Comparison of ENCODE assay signal across 17 cellular contexts in genomic region chr12:94123127-94123526, GRCh38. TPM values are rescaled to one million over a fixed set of nuclear protein-coding genes. Genes with fewer than 3 reads are reported as not detected.
DNase-seq lines count a peak whose midpoint lies in the region; ATAC-seq, FAIRE-seq and TF ChIP-seq lines count a peak whose summit lies in the region.
"Had no signal": no experiment of that assay in that cellular context is flagged by ENCODE, and none has a peak within 500 bp of the region (broad histone marks: within the 10 kb centered on the region; RNA-seq: fewer than 3 reads in every experiment).

No MANE protein-coding gene starts in this region.

- TF ChIP-seq CTCF in right lobe of liver (IDR thresholded peaks at IDR 0.05) (no peak), HepG2 (CRISPR knock-in tag; IDR thresholded peaks at IDR 0.05) (no peak), GM12878 (IDR thresholded peaks at IDR 0.05 in 2 of 3, conservative IDR thresholded peaks at IDR 0.05 in 1 of 3; ENCODE audit: control insufficient read depth in 2 of 3, extremely low read depth in 1 of 3, insufficient read depth in 1 of 3, low read depth in 3 of 3, low read length in 3 of 3) (no peak)

- no peak overlapping the region for H3K9ac ChIP-seq in HepG2 (ENCODE audit: insufficient read depth, low read depth, low read length)
- H3K9ac ChIP-seq in GM12878 (ENCODE audit: control insufficient read depth, insufficient read depth, low read length): no peak overlapping the region

- intact Hi-C loops in right lobe of liver (cut with DNase I): no loop called here
- intact Hi-C loops in HepG2 (cut with micrococcal nuclease; ENCODE audit: unreplicated experiment): no loop called here
- intact Hi-C loops in GM12878 (cut with micrococcal nuclease; ENCODE audit: unreplicated experiment): no loop called here

- no peak for TF ChIP-seq POLR2A in right lobe of liver (IDR thresholded peaks at IDR 0.05)
- TF ChIP-seq POLR2A in HepG2 (IDR thresholded peaks at IDR 0.05; ENCODE audit: insufficient read depth in 1 of 2, low read depth in 2 of 2, low read length in 2 of 2): no peak
- TF ChIP-seq POLR2A in GM12878 (IDR thresholded peaks at IDR 0.05; ENCODE audit: low read depth, low read length): no peak

- H3K27ac ChIP-seq in right lobe of liver: no peak overlapping the region
- no peak overlapping the region for H3K27ac ChIP-seq in HepG2 (ENCODE audit: extremely low read length, insufficient read depth, low read length)
- no peak overlapping the region for H3K27ac ChIP-seq in GM12878 (ENCODE audit: control insufficient read depth, insufficient read depth)
- H3K27ac ChIP-seq: prostate gland, SJCRH30, thyroid gland had no signal

- H3K4me1 ChIP-seq in right lobe of liver (no peaks in the 10 kb centered on the region), HepG2 (ENCODE audit: insufficient read depth, low read length) (no peaks in the 10 kb centered on the region), GM12878 (ENCODE audit: control insufficient read depth, insufficient read depth, low read length) (peaks cover 6% of the 10 kb centered on the region; the same call in 1 of the 2 replicates)
- H3K4me1 ChIP-seq: prostate gland, SJCRH30, thyroid gland had no signal

- H3K4me2 ChIP-seq in HepG2 (ENCODE audit: low read depth, low read length) (no peak overlapping the region), GM12878 (ENCODE audit: control insufficient read depth, insufficient read depth) (no peak overlapping the region)

- FAIRE-seq in HepG2 (lab: Jason Lieb, UNC): no peak
- FAIRE-seq in GM12878 (lab: Jason Lieb, UNC): no peak

- TF ChIP-seq RAD21 in HepG2 (CRISPR knock-in tag; IDR thresholded peaks at IDR 0.05): no peak
- TF ChIP-seq RAD21 in GM12878 (IDR thresholded peaks at IDR 0.05; ENCODE audit: insufficient read depth, low read depth, low read length): no peak

- SMC1A ChIA-PET in GM12878 (lab: Charles Lee; ENCODE audit: uncharacterized antibody, unreplicated experiment): interaction anchor here (1.2 to 2.4 kb wide), 6 partner anchors 11 to 313 kb away, joined by 3 to 8 read pairs (median 4); no protein-coding TSS in a partner anchor

- ATAC-seq in right lobe of liver (peak in 3 of 4 donors; percentile 30 to 46 (median 39)), HepG2 (no peak), GM12878 (peak; percentile 79), HG02884 (IDR thresholded peaks at IDR 0.05; ENCODE audit: unreplicated experiment) (no peak), GM18870 (IDR thresholded peaks at IDR 0.05; ENCODE audit: unreplicated experiment) (no peak)
- ATAC-seq in stimulated activated naive CD8-positive, alpha-beta T cell treated with anti-CD3 and anti-CD28 coated beads, Interleukin-15, amount 100 ng/mL, for 72 hours: no peak
- ATAC-seq: HCT116 had no signal

- H3K9me3 ChIP-seq in right lobe of liver: no peaks in the 10 kb centered on the region
- no peaks in the 10 kb centered on the region for H3K9me3 ChIP-seq in HepG2 (ENCODE audit: low read length)
- H3K9me3 ChIP-seq in GM12878 (replicated peaks; ENCODE audit: control insufficient read depth, insufficient read depth, low read length): no peaks in the 10 kb centered on the region
- H3K9me3 ChIP-seq: heart right ventricle, prostate gland, SJCRH30, thyroid gland had no signal

- H2AFZ ChIP-seq in HepG2 (ENCODE audit: low read length) (no peak overlapping the region), GM12878 (ENCODE audit: control insufficient read depth, low read depth, low read length) (no peak overlapping the region)

- RAD21 ChIA-PET in GM12878 (lab: Charles Lee; ENCODE audit: unreplicated experiment): interaction anchor here (1.1 to 3.8 kb wide), 2 partner anchors 12 to 21 kb away, joined by 3 to 19 read pairs; no protein-coding TSS in a partner anchor

- in situ Hi-C loops in HepG2 (cut with HindIII; ENCODE audit: extremely low pct_ligation_motif_present, low pct_unique_long_range_greater_than_20kb) (no loop called here), GM12878 (cut with MboI) (no loop called here)

- no peaks in the 10 kb centered on the region for H3K27me3 Mint-ChIP-seq in stimulated activated naive CD8-positive, alpha-beta T cell treated with anti-CD3 and anti-CD28 coated beads, Interleukin-15, amount 100 ng/mL, for 72 hours

- H3K27me3 ChIP-seq in right lobe of liver: no peaks in the 10 kb centered on the region
- H3K27me3 ChIP-seq in HepG2 (ENCODE audit: control insufficient read depth in 1 of 2, insufficient read depth in 2 of 2, low read length in 2 of 2): peaks cover 0 to 12% of the 10 kb centered on the region in 2 experiments; a peak in 2 of 5 replicates
- H3K27me3 ChIP-seq in GM12878 (replicated peaks in 1 of 2; ENCODE audit: control insufficient read depth in 2 of 2, insufficient read depth in 2 of 2, low read length in 1 of 2): no peaks in the 10 kb centered on the region; a peak in 1 of 4 replicates
- H3K27me3 ChIP-seq: SJCRH30, thyroid gland had no signal

- peak overlapping the region; percentile 89 to 96 for H3K27ac Mint-ChIP-seq in stimulated activated naive CD8-positive, alpha-beta T cell treated with anti-CD3 and anti-CD28 coated beads, Interleukin-15, amount 100 ng/mL, for 72 hours

- peak overlapping the region in 1 of 2 donors; percentile 76 for H3K4me3 Mint-ChIP-seq in stimulated activated naive CD8-positive, alpha-beta T cell treated with anti-CD3 and anti-CD28 coated beads, Interleukin-15, amount 100 ng/mL, for 72 hours

- BruUV-seq in HepG2 (replicated peaks; lab: Mats Ljungman, UMichigan) (no TSS peak), GM12878 (replicated peaks; lab: Mats Ljungman, UMichigan) (no TSS peak)

- no peaks in the 10 kb centered on the region for H4K20me1 ChIP-seq in HepG2 (ENCODE audit: insufficient read depth, low read length)
- no peaks in the 10 kb centered on the region for H4K20me1 ChIP-seq in GM12878 (ENCODE audit: control insufficient read depth, insufficient read depth)

- CTCF ChIA-PET in HepG2 (lab: Yijun Ruan, JAX; ENCODE audit: low intra/inter-chr PET ratio, low total read pairs) (no interaction called here), GM12878 (lab: Yijun Ruan, JAX) (interaction anchor here (1.5 to 3.3 kb wide), 4 partner anchors 11 to 22 kb away, joined by 3 to 30 read pairs (median 14); no protein-coding TSS in a partner anchor)

- peaks cover 60% of the 10 kb centered on the region for H3K4me1 Mint-ChIP-seq in stimulated activated naive CD8-positive, alpha-beta T cell treated with anti-CD3 and anti-CD28 coated beads, Interleukin-15, amount 100 ng/mL, for 72 hours

- H3K36me3 ChIP-seq in right lobe of liver: no peaks in the 10 kb centered on the region
- no peaks in the 10 kb centered on the region for H3K36me3 ChIP-seq in HepG2 (replicated peaks in 1 of 2; ENCODE audit: control insufficient read depth in 1 of 2, insufficient read depth in 2 of 2, low read length in 2 of 2)
- no peaks in the 10 kb centered on the region for H3K36me3 ChIP-seq in GM12878 (ENCODE audit: control insufficient read depth in 2 of 2, insufficient read depth in 2 of 2, low read length in 1 of 2)
- H3K36me3 ChIP-seq: heart right ventricle, prostate gland, SJCRH30, thyroid gland had no signal

- no peak for DNase-seq in right lobe of liver
- no peak for DNase-seq in HepG2 (ENCODE audit: low spot score)
- DNase-seq in NOMO-1 (lab: John Stamatoyannopoulos, UW; ENCODE audit: unreplicated experiment in 2 of 2): peak; percentile 61 to 67
- no peak for DNase-seq in GM12878 (ENCODE audit: low read depth, low spot score)
- no peak for DNase-seq in stimulated activated naive CD8-positive, alpha-beta T cell treated with anti-CD3 and anti-CD28 coated beads, Interleukin-15, amount 100 ng/mL, for 72 hours
- no peak for DNase-seq in kidney tubule cell (ENCODE audit: low spot score)
- DNase-seq: cortex of kidney; heart right ventricle; NCI-H187; SJCRH30; stimulated activated CD4-positive, alpha-beta T cell treated with anti-CD3 and anti-CD28 coated beads, Interleukin-15, amount 100 ng/mL, for 24 hours; thyroid gland had no signal

- H3K9me3 Mint-ChIP-seq in stimulated activated naive CD8-positive, alpha-beta T cell treated with anti-CD3 and anti-CD28 coated beads, Interleukin-15, amount 100 ng/mL, for 72 hours: peaks cover 0 to 5% of the 10 kb centered on the region in 2 donors
- H3K9me3 Mint-ChIP-seq: activated T-helper 1 cell treated with anti-CD3 and anti-CD28 coated beads, Interleukin-12 subunit alpha, Interleukin-12 subunit beta, Interleukin-2, Interleukin-4 antibody, amounts not matched to agents 30 ng/mL and 10 ng/mL and 1 ng/mL, durations not matched to agents 14 hours and 24 hours and 36 hours had no signal

- POLR2A ChIA-PET in HepG2 (lab: Yijun Ruan, JAX): no interaction called here
- POLR2A ChIA-PET in GM12878 (lab: Charles Lee): no interaction called here

- H3K4me3 ChIP-seq in right lobe of liver (no peak overlapping the region), HepG2 (replicated peaks in 1 of 3; ENCODE audit: insufficient read depth in 1 of 3, low read depth in 2 of 3, low read length in 3 of 3) (no peak overlapping the region), GM12878 (no peak overlapping the region)
- H3K4me3 ChIP-seq: heart right ventricle, prostate gland, SJCRH30, thyroid gland had no signal

- H3K79me2 ChIP-seq in HepG2 (ENCODE audit: insufficient read depth, low read length) (no peaks in the 10 kb centered on the region), GM12878 (ENCODE audit: control insufficient read depth, insufficient read depth, low read length) (no peaks in the 10 kb centered on the region)

- TF ChIP-seq EP300 in HepG2 (IDR thresholded peaks at IDR 0.05; ENCODE audit: low read depth in 2 of 2, low read length in 2 of 2) (no peak), HepG2 (CRISPR knock-in tag; IDR thresholded peaks at IDR 0.05; ENCODE audit: borderline replicate concordance) (no peak), GM12878 (IDR thresholded peaks at IDR 0.05; ENCODE audit: borderline replicate concordance in 1 of 2, control insufficient read depth in 1 of 2, low read depth in 2 of 2, low read length in 2 of 2) (no peak)

- 48% methylated on average over 2 of the region's 2 CpGs for WGBS in right lobe of liver (ENCODE audit: insufficient coverage, low coverage, low lambda C conversion rate, missing lambda C conversion rate)
- WGBS in HepG2 (ENCODE audit: low lambda C conversion rate): 46% methylated on average over 2 of the region's 2 CpGs
- 95% methylated on average over 1 of the region's 2 CpGs for WGBS in GM12878 (ENCODE audit: insufficient coverage, insufficient replicate concordance, low lambda C conversion rate, missing lambda C conversion rate)

RNA-seq across cellular contexts. Expression of gene PLXNC1, which starts 25.2 kb away (rescaled TPM):
- 1 to 10 TPM; 1.6 to 7.0 (median 3.5) TPM for total RNA-seq in right lobe of liver
- 7.3 and 11.2 TPM in 2 replicates for total RNA-seq in HepG2 (2016; rRNA removed; fragmentation: Illumina TruSeq; extraction: Trizol)
- 8.1 and 9.0 TPM in 2 replicates for total RNA-seq in HepG2 (2016; cell fraction: cytosol; rRNA removed; fragmentation: Illumina TruSeq; extraction: Trizol; ENCODE audit: low read depth)
- total RNA-seq in HepG2 (2016; cell fraction: insoluble cytoplasmic fraction; rRNA removed; fragmentation: Illumina TruSeq; extraction: Trizol): 6.3 and 12.7 TPM in 2 replicates
- 2.8 and 3.1 TPM in 2 replicates for total RNA-seq in HepG2 (2016; cell fraction: membrane; rRNA removed; fragmentation: Illumina TruSeq; extraction: Trizol)
- 20.3 and 30.3 TPM in 2 replicates for total RNA-seq in HepG2 (2016; cell fraction: nucleus; rRNA removed; fragmentation: Illumina TruSeq; extraction: Trizol)
- 6.0 and 6.6 TPM in 2 replicates for polyA plus RNA-seq in HepG2 (2011; rRNA removed)
- 2.7 and 3.6 TPM in 2 replicates for polyA plus RNA-seq in HepG2 (2011; cell fraction: cytosol; rRNA removed)
- 13.0 and 16.5 TPM in 2 replicates for polyA plus RNA-seq in HepG2 (2011; cell fraction: nucleus; rRNA removed)
- polyA plus RNA-seq in HepG2 (2012): 4.8 and 5.2 TPM in 2 replicates
- 0.16 and 0.22 TPM in 2 replicates for polyA plus RNA-seq in HepG2 (2016; cell fraction: cytosol; fragmentation: Illumina TruSeq; extraction: Trizol; ENCODE audit: low read depth)
- 3.0 and 3.1 TPM in 2 replicates for polyA plus RNA-seq in HepG2 (2016; cell fraction: insoluble cytoplasmic fraction; fragmentation: Illumina TruSeq; extraction: Trizol; ENCODE audit: low read depth)
- polyA plus RNA-seq in HepG2 (2016; cell fraction: membrane; fragmentation: Illumina TruSeq; extraction: Trizol; ENCODE audit: low read depth): 0.32 and 0.63 TPM in 2 replicates
- 13.8 and 13.9 TPM in 2 replicates for polyA plus RNA-seq in HepG2 (2016; cell fraction: nucleus; fragmentation: Illumina TruSeq; extraction: Trizol; ENCODE audit: insufficient read depth, low read depth)
- 0.37 and 27.7 TPM in 2 replicates for polyA minus RNA-seq in HepG2 (2011; rRNA and poly(A)+ RNA removed; ENCODE audit: low replicate concordance)
- polyA minus RNA-seq in HepG2 (2011; cell fraction: cytosol; rRNA and poly(A)+ RNA removed): 6.3 and 6.7 TPM in 2 replicates
- polyA minus RNA-seq in HepG2 (2011; cell fraction: nucleus; rRNA and poly(A)+ RNA removed): 59.7 and 63.2 TPM in 2 replicates
- total RNA-seq in GM12878 (2013; cell fraction: nucleolus; rRNA removed): 343 and 360 TPM in 2 replicates
- 29.4 and 31.9 TPM in 2 replicates for total RNA-seq in GM12878 (2014; rRNA removed)
- total RNA-seq in GM12878 (2014; rRNA removed; fragmentation: Illumina TruSeq; extraction: Trizol): 34.6 and 34.8 TPM in 2 replicates
- total RNA-seq in GM12878 (2021): 35.2 and 36.4 TPM in 2 replicates
- polyA plus RNA-seq in GM12878 (2011; ENCODE audit: low read depth): 10.7 TPM
- 41.2 and 47.8 TPM in 2 replicates for polyA plus RNA-seq in GM12878 (2011; rRNA removed)
- polyA plus RNA-seq in GM12878 (2011; cell fraction: cytosol; rRNA removed): 20.9 and 21.4 TPM in 2 replicates
- polyA plus RNA-seq in GM12878 (2011; cell fraction: nucleus; rRNA removed): 52.1 and 55.5 TPM in 2 replicates
- 13.0 and 18.3 TPM in 2 replicates for polyA plus RNA-seq in GM12878 (2012)
- 29.5 and 33.2 TPM in 2 replicates for polyA plus RNA-seq in GM12878 (2014; fragmentation: Illumina TruSeq; extraction: Trizol)
- polyA plus RNA-seq in GM12878 (2014; fragmentation: Nextera tagmentation; extraction: Ambion mirVana): 1 to 10 TPM; 5.2 to 6.6 TPM
- 17.8 and 19.8 TPM in 2 replicates for polyA plus RNA-seq in GM12878 (2014; rRNA removed)
- 1 to 10 TPM; 6.3 to 8.6 TPM for polyA plus RNA-seq in GM12878 (2016; fragmentation: Nextera tagmentation; extraction: Ambion mirVana)
- 101 and 119 TPM in 2 replicates for polyA minus RNA-seq in GM12878 (2011; rRNA and poly(A)+ RNA removed)
- 21.5 and 24.2 TPM in 2 replicates for polyA minus RNA-seq in GM12878 (2011; cell fraction: cytosol; rRNA and poly(A)+ RNA removed)
- polyA minus RNA-seq in GM12878 (2011; cell fraction: nucleus; rRNA and poly(A)+ RNA removed): 88.5 and 139 TPM in 2 replicates

Comparison
In these comparisons a context has a peak if more than half of its experiments do, and no peak if none do; other contexts are left out.
1. ATAC-seq: peak in right lobe of liver (3 of 4) and GM12878 (single experiment); none in HepG2 (single experiment), stimulated activated naive CD8-positive, alpha-beta T cell treated with anti-CD3 and anti-CD28 coated beads, Interleukin-15, amount 100 ng/mL, for 72 hours (single experiment), HG02884 (single experiment) and GM18870 (single experiment).
2. DNase-seq: peak in NOMO-1 (2 of 2); none in right lobe of liver (0 of 3), HepG2 (single experiment), GM12878 (single experiment), stimulated activated naive CD8-positive, alpha-beta T cell treated with anti-CD3 and anti-CD28 coated beads, Interleukin-15, amount 100 ng/mL, for 72 hours (0 of 2) and kidney tubule cell (single experiment).